In the genomic region with DNA sequence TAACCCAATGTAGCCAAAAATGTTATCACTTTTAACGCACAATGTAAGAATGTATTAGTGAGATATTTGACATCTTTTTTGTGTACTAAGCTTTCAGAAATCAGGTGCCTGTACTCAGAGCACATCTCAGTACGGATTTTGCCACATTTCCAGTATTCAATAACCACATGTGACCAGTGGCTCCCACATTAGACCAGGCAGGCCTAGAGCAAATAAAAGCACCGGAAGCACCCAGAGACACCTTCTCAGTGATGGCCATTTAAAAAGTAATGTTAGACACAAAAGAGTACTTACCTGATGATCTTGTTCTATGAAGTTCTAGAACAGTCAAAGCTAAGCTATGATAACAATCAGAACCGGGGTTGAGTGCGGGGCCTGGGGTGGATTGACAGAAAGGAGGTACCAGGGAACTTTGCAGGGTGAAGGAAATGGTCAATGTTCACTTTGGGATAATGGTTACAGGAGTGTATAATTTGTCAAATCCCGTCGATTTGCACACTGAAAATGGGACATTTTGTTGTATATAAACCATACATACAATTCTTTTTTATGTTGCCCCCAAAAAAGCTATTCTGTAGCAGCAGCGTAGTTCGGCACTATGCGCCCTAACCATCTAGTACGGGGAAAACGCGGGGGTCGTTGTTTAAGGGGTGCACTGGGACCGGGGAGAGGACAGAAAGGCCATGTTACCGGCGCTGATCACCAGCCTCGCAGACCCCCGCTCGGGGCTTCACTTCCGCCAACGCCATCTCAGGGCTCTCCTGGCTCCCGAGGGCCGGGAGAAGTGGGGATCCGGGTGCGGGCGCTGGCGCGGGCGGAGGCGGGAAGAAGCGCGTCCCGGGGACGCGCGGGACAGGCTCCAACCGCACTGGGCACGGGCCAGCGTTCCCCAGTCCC, we compare ENCODE assay signal across 8 cellular contexts. TPM values are rescaled to one million over a fixed set of nuclear protein-coding genes. Genes with fewer than 3 reads are reported as not detected.
A peak's percentile ranks its signal among the peaks of the same experiment; 100 is the strongest.
DNase-seq lines count a peak whose midpoint lies in the region; TF ChIP-seq lines count a peak whose summit lies in the region.

No MANE protein-coding gene starts in this region.

- H3K79me2 ChIP-seq in fibroblast of lung (ENCODE audit: control insufficient read depth, insufficient read depth, low read length) = no peaks in the 10 kb centered on the region
- H3K79me2 ChIP-seq in osteoblast (ENCODE audit: insufficient read depth, low read length) = no peaks in the 10 kb centered on the region

- H3K9ac ChIP-seq in SK-N-MC (ENCODE audit: insufficient read length) (peak overlapping the region; percentile 78), fibroblast of lung (ENCODE audit: insufficient read depth, low read length) (peak overlapping the region; percentile 65)

- POLR2A ChIA-PET in HEK293 (lab: Yijun Ruan, JAX) = interaction anchor here (0.9 to 1.1 kb wide), 2 partner anchors 8 to 62 kb away, joined by 3 to 6 read pairs; a partner anchor contains a TSS

- peak overlapping the region; percentile 95 for H3K4me2 ChIP-seq in fibroblast of lung (ENCODE audit: extremely low read depth, insufficient read depth, low read length)
- peak overlapping the region; percentile 92 for H3K4me2 ChIP-seq in osteoblast (ENCODE audit: insufficient read depth, low read length)

- TF ChIP-seq CTCF in HEK293 (tag by site-specific recombination; IDR thresholded peaks at IDR 0.05) (no peak), fibroblast of lung (conservative IDR thresholded peaks at IDR 0.05 in 1 of 2, IDR thresholded peaks at IDR 0.05 in 1 of 2; ENCODE audit: low read depth in 1 of 2, low read length in 2 of 2) (no peak), osteoblast (IDR thresholded peaks at IDR 0.05; ENCODE audit: extremely low read depth, low read depth, low read length) (no peak)

- H3K4me1 ChIP-seq in HEK293 (ENCODE audit: control insufficient read depth, insufficient read depth, low read length) (no peaks in the 10 kb centered on the region), fibroblast of lung (ENCODE audit: control insufficient read depth, extremely low read depth, insufficient read depth, low read length) (no peaks in the 10 kb centered on the region), osteoblast (ENCODE audit: insufficient read depth, low read length) (no peaks in the 10 kb centered on the region)

- peak overlapping the region; percentile 88 for H3K4me3 ChIP-seq in HEK293 (ENCODE audit: low read depth, low read length)
- H3K4me3 ChIP-seq in SK-N-MC = peak overlapping the region; percentile 78
- H3K4me3 ChIP-seq in fibroblast of lung (replicated peaks in 1 of 4; ENCODE audit: control extremely low read depth in 1 of 4, insufficient read depth in 1 of 4, low read depth in 3 of 4, low read length in 4 of 4) = peak overlapping the region; percentile 62 to 67 (median 64)
- peak overlapping the region; percentile 81 for H3K4me3 ChIP-seq in osteoblast (ENCODE audit: insufficient read depth, low read length)

- H2AFZ ChIP-seq in fibroblast of lung (ENCODE audit: low read length) = peak overlapping the region; percentile 24
- peak overlapping the region; percentile 99 for H2AFZ ChIP-seq in osteoblast (ENCODE audit: low read length)

- H3K9me3 ChIP-seq in HEK293 (ENCODE audit: control insufficient read depth, insufficient read depth, low read depth, low read length) (no peaks in the 10 kb centered on the region), SK-N-MC (ENCODE audit: low read depth, low read length) (no peaks in the 10 kb centered on the region), fibroblast of lung (ENCODE audit: control insufficient read depth, insufficient read depth, low read depth, low read length) (no peaks in the 10 kb centered on the region), osteoblast (ENCODE audit: low read depth, low read length) (no peaks in the 10 kb centered on the region)

- peak overlapping the region; percentile 68; the same call in 1 of the 2 replicates for H3K27ac ChIP-seq in HEK293 (ENCODE audit: extremely low read depth, low read depth, low read length)
- H3K27ac ChIP-seq in SK-N-MC = no peak overlapping the region
- H3K27ac ChIP-seq in fibroblast of lung (ENCODE audit: insufficient read depth, low read length) = no peak overlapping the region
- H3K27ac ChIP-seq in osteoblast (ENCODE audit: low read depth, low read length) = no peak overlapping the region

- CTCF ChIA-PET in HEK293 (lab: Yijun Ruan, JAX) = interaction anchor here (1.5 to 1.6 kb wide), 2 partner anchors 14 to 1216 kb away, joined by 5 read pairs; no protein-coding TSS in a partner anchor

- H3K36me3 ChIP-seq in HEK293 (ENCODE audit: control insufficient read depth in 2 of 2, insufficient read depth in 1 of 2, low read length in 2 of 2) (peaks cover 0 to 9% of the 10 kb centered on the region in 2 experiments; a peak in 2 of 3 replicates), SK-N-MC (ENCODE audit: insufficient read depth, low read length) (no peaks in the 10 kb centered on the region), fibroblast of lung (ENCODE audit: control insufficient read depth, insufficient read depth, low read length) (no peaks in the 10 kb centered on the region), osteoblast (ENCODE audit: insufficient read depth, low read length) (no peaks in the 10 kb centered on the region)

- no peaks in the 10 kb centered on the region for H4K20me1 ChIP-seq in fibroblast of lung (ENCODE audit: control insufficient read depth, extremely low read depth, insufficient read depth, low read length)
- H4K20me1 ChIP-seq in osteoblast (ENCODE audit: insufficient read depth, low read length) = no peaks in the 10 kb centered on the region

- DNase-seq in NCI-H748 (lab: John Stamatoyannopoulos, UW; ENCODE audit: unreplicated experiment) (peak; percentile 52), NCI-H748 treated with DMSO at 0.1 percent for 48 hours (lab: John Stamatoyannopoulos, UW) (no peak), SK-N-MC (ENCODE audit: low read depth, low spot score) (no peak), fibroblast of lung (ENCODE audit: low read depth in 2 of 2) (peak in 1 of 2 donors; percentile 3), osteoblast (ENCODE audit: insufficient read length, low spot score, missing footprints) (peak; percentile 73), SW 1271 (lab: John Stamatoyannopoulos, UW) (no peak), DMS79 (lab: John Stamatoyannopoulos, UW) (no peak)

- no peaks in the 10 kb centered on the region for H3K27me3 ChIP-seq in fibroblast of lung (ENCODE audit: control insufficient read depth, insufficient read depth, low read length)
- peaks cover 7% of the 10 kb centered on the region for H3K27me3 ChIP-seq in osteoblast (ENCODE audit: insufficient read depth, low read length)

TF ChIP-seq in HEK293, 187 proteins besides CTCF, POLR2A, EP300 and RAD21:
- TF ChIP-seq ZNF426 (tag by site-specific recombination; IDR thresholded peaks at IDR 0.05) = no peak
- TF ChIP-seq KLF1 (tag by site-specific recombination; IDR thresholded peaks at IDR 0.05) = no peak
- TF ChIP-seq, protein P1, sequence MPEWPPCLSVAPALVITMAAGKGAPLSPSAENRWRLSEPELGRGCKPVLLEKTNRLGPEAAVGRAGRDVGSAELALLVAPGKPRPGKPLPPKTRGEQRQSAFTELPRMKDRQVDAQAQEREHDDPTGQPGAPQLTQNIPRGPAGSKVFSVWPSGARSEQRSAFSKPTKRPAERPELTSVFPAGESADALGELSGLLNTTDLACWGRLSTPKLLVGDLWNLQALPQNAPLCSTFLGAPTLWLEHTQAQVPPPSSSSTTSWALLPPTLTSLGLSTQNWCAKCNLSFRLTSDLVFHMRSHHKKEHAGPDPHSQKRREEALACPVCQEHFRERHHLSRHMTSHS (tag by site-specific recombination; IDR thresholded peaks at IDR 0.05) = no peak
- no peak for TF ChIP-seq ZFP41 (tag by site-specific recombination; IDR thresholded peaks at IDR 0.05; ENCODE audit: borderline replicate concordance)
- TF ChIP-seq ZNF341 (tag by site-specific recombination; IDR thresholded peaks at IDR 0.05; ENCODE audit: low read depth) = no peak
- TF ChIP-seq ZNF132 (tag by site-specific recombination; IDR thresholded peaks at IDR 0.05; ENCODE audit: borderline replicate concordance) = no peak
- no peak for TF ChIP-seq ZNF621 (tag by site-specific recombination; IDR thresholded peaks at IDR 0.05)
- TF ChIP-seq BCL11A (tag by site-specific recombination; IDR thresholded peaks at IDR 0.05; ENCODE audit: low read depth) = no peak
- no peak for TF ChIP-seq ZNF37A (tag by site-specific recombination; IDR thresholded peaks at IDR 0.05)
- TF ChIP-seq MEIS1 (CRISPR knock-in tag; IDR thresholded peaks at IDR 0.05; ENCODE audit: borderline replicate concordance) = no peak
- TF ChIP-seq ZNF174 (tag by site-specific recombination; IDR thresholded peaks at IDR 0.05) = no peak
- TF ChIP-seq ZNF112 (tag by site-specific recombination; IDR thresholded peaks at IDR 0.05) = no peak
- TF ChIP-seq SETDB1 (IDR thresholded peaks at IDR 0.05; ENCODE audit: insufficient read length, low read length) = no peak
- TF ChIP-seq ZNF292 (tag by site-specific recombination; IDR thresholded peaks at IDR 0.05; ENCODE audit: borderline replicate concordance, low read depth) = no peak
- TF ChIP-seq, protein P2, sequence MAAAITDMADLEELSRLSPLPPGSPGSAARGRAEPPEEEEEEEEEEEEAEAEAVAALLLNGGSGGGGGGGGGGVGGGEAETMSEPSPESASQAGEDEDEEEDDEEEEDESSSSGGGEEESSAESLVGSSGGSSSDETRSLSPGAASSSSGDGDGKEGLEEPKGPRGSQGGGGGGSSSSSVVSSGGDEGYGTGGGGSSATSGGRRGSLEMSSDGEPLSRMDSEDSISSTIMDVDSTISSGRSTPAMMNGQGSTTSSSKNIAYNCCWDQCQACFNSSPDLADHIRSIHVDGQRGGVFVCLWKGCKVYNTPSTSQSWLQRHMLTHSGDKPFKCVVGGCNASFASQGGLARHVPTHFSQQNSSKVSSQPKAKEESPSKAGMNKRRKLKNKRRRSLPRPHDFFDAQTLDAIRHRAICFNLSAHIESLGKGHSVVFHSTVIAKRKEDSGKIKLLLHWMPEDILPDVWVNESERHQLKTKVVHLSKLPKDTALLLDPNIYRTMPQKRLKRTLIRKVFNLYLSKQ (tag by site-specific recombination; IDR thresholded peaks at IDR 0.05; ENCODE audit: borderline replicate concordance) = no peak
- no peak for TF ChIP-seq ZNF596 (tag by site-specific recombination; IDR thresholded peaks at IDR 0.05)
- no peak for TF ChIP-seq ZNF433 (tag by site-specific recombination; IDR thresholded peaks at IDR 0.05; ENCODE audit: low read depth)

RNA-seq across cellular contexts. Expression of a gene that starts 1.0 kb away (rescaled TPM):
- 9.9 and 10.0 TPM in 2 replicates for total RNA-seq in fibroblast of lung
- polyA plus RNA-seq in fibroblast of lung = 5.4 and 7.2 TPM in 2 replicates
- polyA plus RNA-seq in fibroblast of lung (2012) = 5.2 and 7.9 TPM in 2 replicates
- polyA minus RNA-seq in fibroblast of lung (ENCODE audit: low replicate concordance) = 0.24 and 2.5 TPM in 2 replicates
- total RNA-seq in osteoblast = 8.0 and 10.3 TPM in 2 replicates

RNA-seq across cellular contexts. Expression of a gene that starts 7.9 kb away (rescaled TPM):
- total RNA-seq in fibroblast of lung (30.8 and 49.7 TPM in 2 replicates), osteoblast (25.7 and 43.9 TPM in 2 replicates)
- 19.4 and 29.6 TPM in 2 replicates for polyA plus RNA-seq in fibroblast of lung
- 18.7 and 26.4 TPM in 2 replicates for polyA plus RNA-seq in fibroblast of lung (2012)
- 9.8 and 10.2 TPM in 2 replicates for polyA minus RNA-seq in fibroblast of lung (ENCODE audit: low replicate concordance)

Comparison
In these comparisons a context has a peak if more than half of its experiments do, and no peak if none do; other contexts are left out.
1. DNase-seq: peak in NCI-H748 (single experiment) and osteoblast (single experiment); none in NCI-H748 treated with DMSO at 0.1 percent for 48 hours (single experiment), SK-N-MC (single experiment), SW 1271 (0 of 2) and DMS79 (single experiment).
2. Peak in every context shown above with its lines, with median percentiles within 50 percentile points of each other: H3K4me3 ChIP-seq.